ENCODE assay signal across 17 cellular contexts in genomic region chrX:104482757-104483156, GRCh38.
A peak's percentile ranks its signal among the peaks of the same experiment; 100 is the strongest.
DNase-seq lines count a peak whose midpoint lies in the region; ATAC-seq, FAIRE-seq and TF ChIP-seq lines count a peak whose summit lies in the region.
"Had no signal": no experiment of that assay in that cellular context is flagged by ENCODE, and none has a peak within 500 bp of the region (broad histone marks: within the 10 kb centered on the region; RNA-seq: fewer than 3 reads in every experiment).

No MANE protein-coding gene starts in this region.

- BruUV-seq in HepG2 (replicated peaks; lab: Mats Ljungman, UMichigan), result no TSS peak

- POLR2A ChIA-PET in HepG2 (lab: Yijun Ruan, JAX), result no interaction called here
- POLR2A ChIA-PET in CD8-positive, alpha-beta memory T cell (lab: Charles Lee), result no interaction called here

- CTCF ChIA-PET in HepG2 (lab: Yijun Ruan, JAX; ENCODE audit: low intra/inter-chr PET ratio, low total read pairs), result no interaction called here
- CTCF ChIA-PET in CD8-positive, alpha-beta memory T cell (lab: Charles Lee), result no interaction called here

- no peak overlapping the region for H3K4me3 Mint-ChIP-seq in CD8-positive, alpha-beta memory T cell
- H3K4me3 Mint-ChIP-seq: activated naive CD4-positive, alpha-beta T cell treated with anti-CD3 and anti-CD28 coated beads for 36 hours; T-helper 2 cell treated with Interferon-gamma antibody and Interleukin-4, amounts not matched to agents 5 μg/mL and 100 μg/mL, for 36 hours had no signal

- H3K27me3 Mint-ChIP-seq in CD8-positive, alpha-beta memory T cell, result peaks cover 0 to 4% of the 10 kb centered on the region in 2 donors

- peaks cover 0 to 2% (median 0%) of the 10 kb centered on the region in 5 donors for H3K9me3 Mint-ChIP-seq in CD8-positive, alpha-beta memory T cell
- H3K9me3 Mint-ChIP-seq: activated naive CD4-positive, alpha-beta T cell treated with anti-CD3 and anti-CD28 coated beads for 36 hours; T-helper 2 cell treated with Interferon-gamma antibody and Interleukin-4, amounts not matched to agents 5 μg/mL and 100 μg/mL, for 36 hours had no signal

- no peak overlapping the region for H2AFZ ChIP-seq in HepG2 (ENCODE audit: low read length)
- H2AFZ ChIP-seq: parathyroid adenoma had no signal

- H3K4me2 ChIP-seq in HepG2 (ENCODE audit: low read depth, low read length), result no peak overlapping the region

- no peak for FAIRE-seq in HepG2 (lab: Jason Lieb, UNC)

- no peaks in the 10 kb centered on the region for H3K36me3 Mint-ChIP-seq in CD8-positive, alpha-beta memory T cell

- no peak overlapping the region for H3K9ac ChIP-seq in liver (ENCODE audit: low read depth in 1 of 2, low read length in 2 of 2)
- no peak overlapping the region for H3K9ac ChIP-seq in HepG2 (ENCODE audit: insufficient read depth, low read depth, low read length)
- H3K9ac ChIP-seq: parathyroid adenoma had no signal

- 9% methylated on average over 2 of the region's 2 CpGs for WGBS in liver
- WGBS in HepG2 (ENCODE audit: low lambda C conversion rate), result 0% methylated on average over 2 of the region's 2 CpGs

- no peak for ATAC-seq in HepG2
- ATAC-seq: lower lobe of right lung had no signal

- H3K27ac Mint-ChIP-seq in CD8-positive, alpha-beta memory T cell, result no peak overlapping the region
- H3K27ac Mint-ChIP-seq: activated naive CD4-positive, alpha-beta T cell treated with anti-CD3 and anti-CD28 coated beads for 36 hours; T-helper 2 cell treated with Interferon-gamma antibody and Interleukin-4, amounts not matched to agents 5 μg/mL and 100 μg/mL, for 36 hours had no signal

- no peaks in the 10 kb centered on the region for H4K20me1 ChIP-seq in HepG2 (ENCODE audit: insufficient read depth, low read length)

- H3K27me3 ChIP-seq in liver (ENCODE audit: control insufficient read depth in 4 of 4, insufficient read depth in 4 of 4, low read length in 3 of 4) (no peaks in the 10 kb centered on the region), HepG2 (ENCODE audit: control insufficient read depth in 1 of 2, insufficient read depth in 2 of 2, low read length in 2 of 2) (no peaks in the 10 kb centered on the region)
- no peaks in the 10 kb centered on the region for H3K27me3 ChIP-seq in CD8-positive, alpha-beta memory T cell (ENCODE audit: insufficient read depth, low read length, poor library complexity, severe bottlenecking)
- H3K27me3 ChIP-seq: BE2C had no signal

- H3K4me1 ChIP-seq in liver (ENCODE audit: control insufficient read depth in 4 of 4, insufficient read depth in 4 of 4, low read length in 3 of 4) (no peaks in the 10 kb centered on the region), HepG2 (ENCODE audit: insufficient read depth, low read length) (no peaks in the 10 kb centered on the region)
- H3K4me1 ChIP-seq in CD8-positive, alpha-beta memory T cell (ENCODE audit: insufficient read depth, low read length), result no peaks in the 10 kb centered on the region
- H3K4me1 ChIP-seq: BE2C, lower lobe of right lung, parathyroid adenoma, uterus had no signal

- no peak for DNase-seq in HepG2 (ENCODE audit: low spot score)
- peak; percentile 6 for DNase-seq in SK-MEL-5 (ENCODE audit: low read depth, low spot score)
- DNase-seq in fibroblast of villous mesenchyme (ENCODE audit: low read depth), result no peak
- DNase-seq in NCI-H345 treated with DMSO at 0.1 percent for 48 hours (lab: John Stamatoyannopoulos, UW; ENCODE audit: unreplicated experiment), result no peak
- no peak for DNase-seq in epidermal melanocyte (ENCODE audit: insufficient read length, low spot score)
- DNase-seq in CD8-positive, alpha-beta memory T cell, result no peak
- DNase-seq in SIG-M5 (lab: John Stamatoyannopoulos, UW), result no peak
- DNase-seq: activated naive CD4-positive, alpha-beta T cell treated with anti-CD3 and anti-CD28 coated beads for 36 hours; BE2C; GDM1; lower lobe of right lung; NCI-H1436 treated with DMSO at 0.1 percent for 48 hours; uterus had no signal

- TF ChIP-seq RAD21 in liver (IDR thresholded peaks at IDR 0.05) (peak; percentile 57 to 71), HepG2 (CRISPR knock-in tag; IDR thresholded peaks at IDR 0.05) (no peak)

- no peaks in the 10 kb centered on the region for H3K79me2 ChIP-seq in HepG2 (ENCODE audit: insufficient read depth, low read length)
- H3K79me2 ChIP-seq: parathyroid adenoma had no signal

- intact Hi-C loops in HepG2 (cut with micrococcal nuclease; ENCODE audit: unreplicated experiment), result no loop called here

- TF ChIP-seq POLR2A in HepG2 (IDR thresholded peaks at IDR 0.05; ENCODE audit: insufficient read depth in 1 of 2, low read depth in 2 of 2, low read length in 2 of 2), result no peak

- TF ChIP-seq CTCF in liver (IDR thresholded peaks at IDR 0.05; ENCODE audit: low read depth, low read length, missing input control) (peak; percentile 27), HepG2 (CRISPR knock-in tag; IDR thresholded peaks at IDR 0.05) (no peak), fibroblast of villous mesenchyme (IDR thresholded peaks at IDR 0.05; ENCODE audit: insufficient read depth, low read depth, low read length) (peak; percentile 17)

- H3K27ac ChIP-seq in liver (ENCODE audit: low read depth in 1 of 2, low read length in 2 of 2), result no peak overlapping the region
- H3K27ac ChIP-seq in HepG2 (ENCODE audit: extremely low read length, insufficient read depth, low read length), result no peak overlapping the region
- no peak overlapping the region for H3K27ac ChIP-seq in CD8-positive, alpha-beta memory T cell (ENCODE audit: low read depth, low read length)
- H3K27ac ChIP-seq: HL-60, lower lobe of right lung, parathyroid adenoma, uterus had no signal

- H3K4me3 ChIP-seq in liver (ENCODE audit: low read depth in 1 of 3, low read length in 3 of 3) (no peak overlapping the region), HepG2 (replicated peaks in 1 of 3; ENCODE audit: insufficient read depth in 1 of 3, low read depth in 2 of 3, low read length in 3 of 3) (no peak overlapping the region), fibroblast of villous mesenchyme (ENCODE audit: low read depth, low read length) (no peak overlapping the region)
- H3K4me3 ChIP-seq in CD8-positive, alpha-beta memory T cell (ENCODE audit: low read length), result no peak overlapping the region
- H3K4me3 ChIP-seq: lower lobe of right lung, uterus had no signal

- H3K9me3 ChIP-seq in liver (ENCODE audit: control insufficient read depth in 4 of 4, low read length in 3 of 4), result no peaks in the 10 kb centered on the region
- no peaks in the 10 kb centered on the region for H3K9me3 ChIP-seq in HepG2 (ENCODE audit: low read length)
- no peaks in the 10 kb centered on the region for H3K9me3 ChIP-seq in CD8-positive, alpha-beta memory T cell (ENCODE audit: low read length)
- H3K9me3 ChIP-seq: BE2C, lower lobe of right lung, uterus had no signal

- H3K4me1 Mint-ChIP-seq in CD8-positive, alpha-beta memory T cell, result no peaks in the 10 kb centered on the region

- in situ Hi-C loops in HepG2 (cut with HindIII; ENCODE audit: extremely low pct_ligation_motif_present, low pct_unique_long_range_greater_than_20kb), result no loop called here
- in situ Hi-C loops in SK-MEL-5 (cut with HindIII; ENCODE audit: low pct_unique_long_range_greater_than_20kb, low sequenced_read_pairs), result no loop called here

- TF ChIP-seq EP300 in HepG2 (IDR thresholded peaks at IDR 0.05; ENCODE audit: low read depth in 2 of 2, low read length in 2 of 2), result no peak
- no peak for TF ChIP-seq EP300 in HepG2 (CRISPR knock-in tag; IDR thresholded peaks at IDR 0.05; ENCODE audit: borderline replicate concordance)

- H3K36me3 ChIP-seq in liver (ENCODE audit: control insufficient read depth in 4 of 4, insufficient read depth in 3 of 4, low read depth in 1 of 4, low read length in 3 of 4) (no peaks in the 10 kb centered on the region), HepG2 (replicated peaks in 1 of 2; ENCODE audit: control insufficient read depth in 1 of 2, insufficient read depth in 2 of 2, low read length in 2 of 2) (no peaks in the 10 kb centered on the region)
- H3K36me3 ChIP-seq in CD8-positive, alpha-beta memory T cell (ENCODE audit: insufficient read depth, low read length), result no peaks in the 10 kb centered on the region
- H3K36me3 ChIP-seq: BE2C, lower lobe of right lung, uterus had no signal

TF ChIP-seq in liver, 16 proteins besides CTCF, POLR2A, EP300 and RAD21 (continues in another document):
- TF ChIP-seq MAX (IDR thresholded peaks at IDR 0.05) (no peak), RXRA (IDR thresholded peaks at IDR 0.05) (no peak), ATF3 (IDR thresholded peaks at IDR 0.05) (no peak), NR2F2 (IDR thresholded peaks at IDR 0.05) (no peak), GABPA (IDR thresholded peaks at IDR 0.05 in 1 of 2, conservative IDR thresholded peaks at IDR 0.05 in 1 of 2) (no peak), EGR1 (IDR thresholded peaks at IDR 0.05; ENCODE audit: low read depth in 2 of 2) (no peak), FOXA1 (IDR thresholded peaks at IDR 0.05) (no peak), SP1 (IDR thresholded peaks at IDR 0.05) (no peak)

TF ChIP-seq in HepG2, 621 proteins besides CTCF, POLR2A, EP300 and RAD21:
- no peak for TF ChIP-seq ZSCAN20 (CRISPR knock-in tag; IDR thresholded peaks at IDR 0.05; ENCODE audit: borderline replicate concordance)
- TF ChIP-seq MAFF (IDR thresholded peaks at IDR 0.05; ENCODE audit: low read depth, low read length), result no peak
- no peak for TF ChIP-seq TSC22D2 (CRISPR knock-in tag; IDR thresholded peaks at IDR 0.05; ENCODE audit: borderline replicate concordance)
- TF ChIP-seq ZFP36 (IDR thresholded peaks at IDR 0.05; ENCODE audit: borderline replicate concordance, low read depth, low read length, partially characterized antibody), result no peak
- no peak for TF ChIP-seq ZBTB7A (CRISPR knock-in tag; IDR thresholded peaks at IDR 0.05)
- no peak for TF ChIP-seq ZNF414 (CRISPR knock-in tag; IDR thresholded peaks at IDR 0.05)
- no peak for TF ChIP-seq NR2F6 (IDR thresholded peaks at IDR 0.05)
- TF ChIP-seq NR2F6 (CRISPR knock-in tag; IDR thresholded peaks at IDR 0.05), result no peak
- no peak for TF ChIP-seq ZNF850 (CRISPR knock-in tag; conservative IDR thresholded peaks at IDR 0.05)
